8 cellular contexts compared by ENCODE assay signal in the genomic region with DNA sequence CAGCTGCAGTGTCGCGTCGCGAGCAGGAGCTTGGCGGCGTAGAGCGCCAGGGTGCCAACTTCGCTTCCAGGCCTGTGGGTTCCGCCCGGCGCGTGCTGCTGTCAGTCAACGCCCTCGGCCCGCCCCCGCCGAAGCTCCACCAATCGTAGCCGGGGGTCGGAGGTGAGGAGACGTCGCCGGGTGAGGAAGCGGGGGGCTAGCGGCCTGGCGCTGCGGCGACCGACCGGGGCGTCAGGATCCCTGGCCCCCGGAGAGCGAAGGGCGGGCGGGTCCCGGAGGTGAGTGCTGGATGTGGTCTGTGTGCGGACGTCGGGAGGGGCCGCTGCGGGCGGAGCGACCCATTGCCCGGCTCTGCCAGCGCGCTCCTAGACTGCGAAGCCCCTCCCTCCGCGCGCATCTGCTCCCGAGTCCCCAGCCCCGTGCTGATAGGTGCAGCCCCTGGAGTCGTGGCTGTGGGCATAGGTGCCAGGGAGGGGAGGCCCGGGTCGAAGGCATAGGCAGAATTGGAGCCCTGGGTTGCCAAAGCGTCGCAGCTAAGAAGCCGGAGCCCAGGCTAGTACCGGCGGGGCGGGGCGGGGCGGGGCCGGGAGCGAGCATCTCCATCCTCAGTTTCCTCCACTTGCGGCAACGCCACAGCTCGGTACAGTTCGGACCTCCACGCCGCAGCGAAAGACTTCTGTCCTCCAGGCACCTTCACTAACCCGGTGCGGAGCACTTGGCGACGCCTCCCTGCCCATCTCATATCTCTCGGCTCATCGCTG. TPM values are rescaled to one million over a fixed set of nuclear protein-coding genes. Genes with fewer than 3 reads are reported as not detected.
DNase-seq lines count a peak whose midpoint lies in the region; ATAC-seq, FAIRE-seq and TF ChIP-seq lines count a peak whose summit lies in the region.

Gene NXPE3 (plus strand): TSS at position 165 of the 761 bp plus-strand sequence. CDS start 6,386 bp downstream, outside the sequence.

- CTCF ChIA-PET in Calu3 (lab: Charles Lee) (interaction anchor here (0.5 kb wide), 1 partner anchor 1533 kb away, joined by 4 read pairs; no protein-coding TSS in a partner anchor), endothelial cell of umbilical vein (lab: Charles Lee) (interaction anchor here (0.9 to 1.6 kb wide), 3 partner anchors 23 to 446 kb away, joined by 4 to 7 read pairs (median 4); partner anchors contain the start of gene CEP97)

- H3K27ac ChIP-seq in HUES48 (ENCODE audit: low read depth, low read length) (peak within 1 kb of the TSS; percentile 42), endothelial cell of umbilical vein (ENCODE audit: insufficient read depth, low read depth, low read length) (peak within 1 kb of the TSS; percentile 54)

- peak; percentile 93 for ATAC-seq in GM21423 (IDR thresholded peaks at IDR 0.05; ENCODE audit: unreplicated experiment)

- H3K9me3 Mint-ChIP-seq in Calu3 (ENCODE audit: low read depth, unreplicated experiment), result no peaks in the 10 kb centered on the region

- H3K27me3 Mint-ChIP-seq in Calu3 (ENCODE audit: unreplicated experiment), result no peaks in the 10 kb centered on the region

- peak within 1 kb of the TSS; percentile 81 for H2AFZ ChIP-seq in endothelial cell of umbilical vein (ENCODE audit: low read depth, low read length)

- H3K27me3 ChIP-seq in HUES48 (ENCODE audit: control insufficient read depth, insufficient read depth, low read length), result peaks cover 10% of the 10 kb centered on the region
- H3K27me3 ChIP-seq in NT2/D1 (ENCODE audit: insufficient read depth, insufficient read length), result peaks cover 13% of the 10 kb centered on the region
- H3K27me3 ChIP-seq in endothelial cell of umbilical vein (ENCODE audit: control insufficient read depth in 2 of 2, insufficient read depth in 2 of 2, low read length in 2 of 2), result no peaks in the 10 kb centered on the region

- TF ChIP-seq CTCF in Calu3 (IDR thresholded peaks at IDR 0.05; ENCODE audit: unreplicated experiment) (no peak), endothelial cell of umbilical vein (IDR thresholded peaks at IDR 0.05; ENCODE audit: extremely low read depth in 1 of 2, insufficient read depth in 1 of 2, low read depth in 1 of 2, low read length in 2 of 2) (no peak)

- peak within 1 kb of the TSS; percentile 52 for H3K27ac Mint-ChIP-seq in Calu3 (ENCODE audit: unreplicated experiment)

- H3K9me3 ChIP-seq in HUES48 (ENCODE audit: control insufficient read depth, insufficient read depth, low read length) (no peaks in the 10 kb centered on the region), NT2/D1 (ENCODE audit: insufficient read depth, low read length) (no peaks in the 10 kb centered on the region), endothelial cell of umbilical vein (replicated peaks; ENCODE audit: control insufficient read depth, insufficient read depth, low read length) (no peaks in the 10 kb centered on the region)

- DNase-seq in Calu3, result peak; percentile 86
- DNase-seq in NT2/D1 (ENCODE audit: low read depth, low spot score), result peak; percentile 62
- DNase-seq in activated CD8-positive, alpha-beta memory T cell treated with anti-CD3 and anti-CD28 coated beads, Interleukin-2, amount 50 U/mL, for 4 hours, result peak; percentile 96
- peak; percentile 90 for DNase-seq in endothelial cell of umbilical vein (ENCODE audit: low read depth, low spot score)
- DNase-seq in middle frontal gyrus (ENCODE audit: extremely low spot score, low spot score), result peak; percentile 87
- DNase-seq in stimulated activated CD8-positive, alpha-beta memory T cell treated with anti-CD3 and anti-CD28 coated beads, Interleukin-2, amount 100 ng/mL, for 48 hours (ENCODE audit: low read depth in 2 of 2), result peak; percentile 89 to 93

- POLR2A ChIA-PET in endothelial cell of umbilical vein (lab: Charles Lee), result interaction anchor here (0.8 to 1.0 kb wide), 2 partner anchors 70 to 446 kb away, joined by 3 to 5 read pairs; partner anchors contain the start of gene NFKBIZ

- TF ChIP-seq POLR2A in endothelial cell of umbilical vein (IDR thresholded peaks at IDR 0.05; ENCODE audit: low read depth, low read length), result no peak

- BruUV-seq in Calu3 (replicated peaks; lab: Mats Ljungman, UMichigan) (no TSS peak), endothelial cell of umbilical vein (replicated peaks; lab: Mats Ljungman, UMichigan) (no TSS peak)

- H4K20me1 ChIP-seq in endothelial cell of umbilical vein (replicated peaks; ENCODE audit: control insufficient read depth, extremely low read depth, insufficient read depth, low read length), result no peaks in the 10 kb centered on the region

- no peaks in the 10 kb centered on the region for H3K9me1 ChIP-seq in endothelial cell of umbilical vein (replicated peaks; ENCODE audit: control insufficient read depth, extremely low read depth, insufficient read depth, low read length)

- dilution Hi-C loops in endothelial cell of umbilical vein (cut with MboI; ENCODE audit: extremely low pct_ligation_motif_present, low sequenced_read_pairs), result no loop called here

- H3K4me2 ChIP-seq in endothelial cell of umbilical vein (ENCODE audit: insufficient read depth, low read length), result peak within 1 kb of the TSS; percentile 90

- intact Hi-C loops in Calu3 (cut with micrococcal nuclease; ENCODE audit: unreplicated experiment) (no loop called here), endothelial cell of umbilical vein (cut with micrococcal nuclease) (loop anchor here (2.0 kb wide), 1 partner anchor 54 kb away; the partner anchor contains the start of gene CEP97)

- H3K79me2 ChIP-seq in endothelial cell of umbilical vein (ENCODE audit: control insufficient read depth, insufficient read depth, low read length), result peaks cover 8% of the 10 kb centered on the region

- peaks cover 25% of the 10 kb centered on the region for H3K4me1 ChIP-seq in HUES48 (ENCODE audit: control insufficient read depth, insufficient read depth, low read length)
- H3K4me1 ChIP-seq in NT2/D1 (ENCODE audit: insufficient read depth, insufficient read length), result no peaks in the 10 kb centered on the region
- peaks cover 24% of the 10 kb centered on the region for H3K4me1 ChIP-seq in endothelial cell of umbilical vein (ENCODE audit: control insufficient read depth, extremely low read depth, insufficient read depth, low read length)

- no peaks in the 10 kb centered on the region for H3K4me1 Mint-ChIP-seq in Calu3 (ENCODE audit: low read depth, unreplicated experiment)

- FAIRE-seq in endothelial cell of umbilical vein (lab: Jason Lieb, UNC), result peak; percentile 84

- peaks cover 17% of the 10 kb centered on the region for H3K36me3 Mint-ChIP-seq in Calu3 (ENCODE audit: insufficient read depth, unreplicated experiment)

- peak within 1 kb of the TSS; percentile 88 for H3K4me3 ChIP-seq in HUES48 (ENCODE audit: low read depth, low read length)
- peak within 1 kb of the TSS; percentile 50 for H3K4me3 ChIP-seq in NT2/D1 (ENCODE audit: insufficient read length, low read depth)
- H3K4me3 ChIP-seq in endothelial cell of umbilical vein (replicated peaks in 1 of 3; ENCODE audit: insufficient read depth in 1 of 3, low read depth in 1 of 3, low read length in 3 of 3), result peak within 1 kb of the TSS; percentile 56 to 88 (median 78)

- peaks cover 20% of the 10 kb centered on the region for H3K36me3 ChIP-seq in HUES48 (ENCODE audit: control insufficient read depth, insufficient read depth, low read length)
- H3K36me3 ChIP-seq in NT2/D1 (ENCODE audit: insufficient read depth, insufficient read length, low read length), result peaks cover 16% of the 10 kb centered on the region
- peaks cover 0 to 4% of the 10 kb centered on the region in 2 experiments for H3K36me3 ChIP-seq in endothelial cell of umbilical vein (ENCODE audit: control insufficient read depth in 2 of 2, extremely low read depth in 1 of 2, insufficient read depth in 2 of 2, low read length in 2 of 2)

- H3K4me3 Mint-ChIP-seq in Calu3 (ENCODE audit: low read depth, unreplicated experiment), result peak within 1 kb of the TSS; percentile 92

- H3K9ac ChIP-seq in HUES48 (ENCODE audit: low read depth, low read length), result peak within 1 kb of the TSS; percentile 63
- H3K9ac ChIP-seq in NT2/D1 (ENCODE audit: insufficient read length, low read depth), result peak within 1 kb of the TSS; percentile 70
- H3K9ac ChIP-seq in endothelial cell of umbilical vein (replicated peaks; ENCODE audit: extremely low read depth, insufficient read depth, low read length), result peak within 1 kb of the TSS; percentile 64

TF ChIP-seq in endothelial cell of umbilical vein, 7 proteins besides CTCF, POLR2A, EP300 and RAD21:
- TF ChIP-seq MYC (IDR thresholded peaks at IDR 0.05; ENCODE audit: low read depth, low read length) (no peak), MAX (IDR thresholded peaks at IDR 0.05; ENCODE audit: insufficient read depth, insufficient read length) (no peak), FOS (IDR thresholded peaks at IDR 0.05; ENCODE audit: borderline replicate concordance, insufficient read depth, low read length) (no peak), GATA2 (IDR thresholded peaks at IDR 0.05; ENCODE audit: insufficient read depth, insufficient read length, low read depth, low read length) (no peak), JUN (IDR thresholded peaks at IDR 0.05; ENCODE audit: borderline replicate concordance, insufficient read depth, insufficient read length, low read depth) (no peak), POLR2AphosphoS5 (IDR thresholded peaks at IDR 0.05; ENCODE audit: insufficient read depth, low read depth, low read length) (no peak), EZH2 (IDR thresholded peaks at IDR 0.05; ENCODE audit: borderline replicate concordance, low read depth, low read length, severe bottlenecking) (no peak)

RNA-seq across cellular contexts. Expression of gene NXPE3, which starts in this region (rescaled TPM):
- total RNA-seq in Calu3 (2022), result 3.0 and 3.1 TPM in 2 replicates
- total RNA-seq in endothelial cell of umbilical vein, result 19.9 and 20.3 TPM in 2 replicates
- 12.3 and 13.7 TPM in 2 replicates for polyA plus RNA-seq in endothelial cell of umbilical vein
- polyA plus RNA-seq in endothelial cell of umbilical vein (2011; cell fraction: cytosol; rRNA removed), result 17.0 and 17.9 TPM in 2 replicates
- 11.0 and 12.3 TPM in 2 replicates for polyA plus RNA-seq in endothelial cell of umbilical vein (2011; cell fraction: nucleus; rRNA removed)
- 20.4 and 24.4 TPM in 2 replicates for polyA plus RNA-seq in endothelial cell of umbilical vein (2012)
- 44.6 and 53.4 TPM in 2 replicates for polyA minus RNA-seq in endothelial cell of umbilical vein
- 4.0 TPM for polyA minus RNA-seq in endothelial cell of umbilical vein (2011; cell fraction: cytosol; rRNA and poly(A)+ RNA removed)
- 12.6 TPM in 2 replicates for polyA minus RNA-seq in endothelial cell of umbilical vein (2011; cell fraction: nucleus; rRNA and poly(A)+ RNA removed)

Comparison
In these comparisons a context has a peak if more than half of its experiments do, and no peak if none do; other contexts are left out.
1. Peak in every context shown above with its lines: DNase-seq, ATAC-seq, H3K4me3 ChIP-seq and H3K27ac ChIP-seq.